Comparison of ENCODE assay signal across 9 cellular contexts in the genomic region with DNA sequence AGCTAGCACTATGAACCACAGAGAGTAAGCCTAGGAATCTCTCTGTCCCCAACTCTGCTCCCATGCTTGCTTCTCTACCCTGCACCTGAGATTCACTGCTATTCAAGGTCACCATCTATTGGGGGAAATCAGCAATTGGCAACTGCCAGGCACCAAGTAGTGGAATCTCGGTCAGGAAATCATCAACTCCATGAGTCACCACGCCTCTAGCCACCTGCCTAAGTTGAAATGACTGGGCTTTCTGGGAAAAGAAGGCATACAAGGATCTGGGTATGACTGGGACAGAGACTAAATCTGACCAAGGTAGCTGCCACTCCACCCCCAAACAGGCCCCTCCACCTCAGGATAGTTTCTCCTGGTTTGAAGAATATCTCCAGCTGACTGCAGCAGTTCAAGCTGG.
DNase-seq lines count a peak whose midpoint lies in the region; ATAC-seq, FAIRE-seq and TF ChIP-seq lines count a peak whose summit lies in the region.
"Had no signal": no experiment of that assay in that cellular context is flagged by ENCODE, and none has a peak within 500 bp of the region (broad histone marks: within the 10 kb centered on the region; RNA-seq: fewer than 3 reads in every experiment).

No MANE protein-coding gene starts in this region.

- no peaks in the 10 kb centered on the region for H3K9me3 ChIP-seq in small intestine (ENCODE audit: control insufficient read depth, low read depth)

- DNase-seq in activated T-cell treated with anti-CD3 and anti-CD28 coated beads, Interleukin-2, amount 50 U/mL, for 48 hours = peak; percentile 75 to 78
- DNase-seq in stimulated activated CD4-positive, alpha-beta T cell treated with anti-CD3 and anti-CD28 coated beads, Interleukin-4, amount 100 ng/mL, for 24 hours = peak; percentile 65
- DNase-seq in small intestine (no peak), SHP77 treated with DMSO at 0.1 percent for 48 hours (lab: John Stamatoyannopoulos, UW) (no peak), cortex of kidney (lab: John Stamatoyannopoulos, UW) (no peak)

- H3K36me3 ChIP-seq in small intestine (ENCODE audit: control insufficient read depth in 2 of 2, insufficient read depth in 2 of 2, low read length in 2 of 2) = no peaks in the 10 kb centered on the region

- ATAC-seq in GM19043 (IDR thresholded peaks at IDR 0.05; ENCODE audit: low read depth, unreplicated experiment) (peak; percentile 47), HG03039 (IDR thresholded peaks at IDR 0.05; ENCODE audit: unreplicated experiment) (peak; percentile 56), SK-N-SH treated with all-trans-retinoic acid at 6 μM for 48 hours (no peak)

- H3K4me1 ChIP-seq in small intestine (ENCODE audit: control insufficient read depth in 2 of 2, insufficient read depth in 1 of 2, low read depth in 1 of 2, low read length in 1 of 2) = no peaks in the 10 kb centered on the region

- no peak overlapping the region for H3K27ac ChIP-seq in small intestine (ENCODE audit: low read depth in 1 of 2, low read length in 1 of 2)

- H3K27me3 ChIP-seq in small intestine (ENCODE audit: control insufficient read depth in 2 of 2, insufficient read depth in 2 of 2, low read length in 2 of 2) = no peaks in the 10 kb centered on the region

- 60 to 74% (median 66%) methylated on average over 2 of the region's 2 CpGs for WGBS in small intestine, 3 donors

- no peak overlapping the region for H3K4me3 ChIP-seq in small intestine (ENCODE audit: low read depth in 1 of 2, low read length in 2 of 2)

- FAIRE-seq in small intestine (lab: Jason Lieb, UNC) = no peak
- FAIRE-seq: TTC549 had no signal

TF ChIP-seq in SK-N-SH treated with all-trans-retinoic acid at 6 μM for 48 hours, 23 proteins besides CTCF, POLR2A, EP300 and RAD21:
- TF ChIP-seq GLIS3 (CRISPR knock-in tag; IDR thresholded peaks at IDR 0.05) (no peak), TOX (CRISPR knock-in tag; IDR thresholded peaks at IDR 0.05; ENCODE audit: borderline replicate concordance) (no peak), TCF4 (CRISPR knock-in tag; IDR thresholded peaks at IDR 0.05; ENCODE audit: borderline replicate concordance) (no peak), ISL1 (CRISPR knock-in tag; IDR thresholded peaks at IDR 0.05) (no peak), ESRRG (CRISPR knock-in tag; IDR thresholded peaks at IDR 0.05) (no peak), PPARA (CRISPR knock-in tag; IDR thresholded peaks at IDR 0.05; ENCODE audit: borderline replicate concordance) (no peak), ZFP30 (CRISPR knock-in tag; IDR thresholded peaks at IDR 0.05) (no peak), ARNTL (CRISPR knock-in tag; IDR thresholded peaks at IDR 0.05; ENCODE audit: borderline replicate concordance, low read depth) (no peak), OSR1 (CRISPR knock-in tag; IDR thresholded peaks at IDR 0.05) (no peak), RARB (CRISPR knock-in tag; IDR thresholded peaks at IDR 0.05) (no peak), BACH2 (CRISPR knock-in tag; IDR thresholded peaks at IDR 0.05; ENCODE audit: borderline replicate concordance) (no peak), CSDC2 (CRISPR knock-in tag; IDR thresholded peaks at IDR 0.05) (no peak), ZNF70 (CRISPR knock-in tag; IDR thresholded peaks at IDR 0.05) (no peak)
- TF ChIP-seq, protein P1, sequence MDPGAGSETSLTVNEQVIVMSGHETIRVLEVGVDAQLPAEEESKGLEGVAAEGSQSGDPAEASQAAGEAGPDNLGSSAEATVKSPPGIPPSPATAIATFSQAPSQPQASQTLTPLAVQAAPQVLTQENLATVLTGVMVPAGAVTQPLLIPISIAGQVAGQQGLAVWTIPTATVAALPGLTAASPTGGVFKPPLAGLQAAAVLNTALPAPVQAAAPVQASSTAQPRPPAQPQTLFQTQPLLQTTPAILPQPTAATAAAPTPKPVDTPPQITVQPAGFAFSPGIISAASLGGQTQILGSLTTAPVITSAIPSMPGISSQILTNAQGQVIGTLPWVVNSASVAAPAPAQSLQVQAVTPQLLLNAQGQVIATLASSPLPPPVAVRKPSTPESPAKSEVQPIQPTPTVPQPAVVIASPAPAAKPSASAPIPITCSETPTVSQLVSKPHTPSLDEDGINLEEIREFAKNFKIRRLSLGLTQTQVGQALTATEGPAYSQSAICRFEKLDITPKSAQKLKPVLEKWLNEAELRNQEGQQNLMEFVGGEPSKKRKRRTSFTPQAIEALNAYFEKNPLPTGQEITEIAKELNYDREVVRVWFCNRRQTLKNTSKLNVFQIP (CRISPR knock-in tag; IDR thresholded peaks at IDR 0.05; ENCODE audit: borderline replicate concordance, low read depth) = no peak
- TF ChIP-seq, protein P2, sequence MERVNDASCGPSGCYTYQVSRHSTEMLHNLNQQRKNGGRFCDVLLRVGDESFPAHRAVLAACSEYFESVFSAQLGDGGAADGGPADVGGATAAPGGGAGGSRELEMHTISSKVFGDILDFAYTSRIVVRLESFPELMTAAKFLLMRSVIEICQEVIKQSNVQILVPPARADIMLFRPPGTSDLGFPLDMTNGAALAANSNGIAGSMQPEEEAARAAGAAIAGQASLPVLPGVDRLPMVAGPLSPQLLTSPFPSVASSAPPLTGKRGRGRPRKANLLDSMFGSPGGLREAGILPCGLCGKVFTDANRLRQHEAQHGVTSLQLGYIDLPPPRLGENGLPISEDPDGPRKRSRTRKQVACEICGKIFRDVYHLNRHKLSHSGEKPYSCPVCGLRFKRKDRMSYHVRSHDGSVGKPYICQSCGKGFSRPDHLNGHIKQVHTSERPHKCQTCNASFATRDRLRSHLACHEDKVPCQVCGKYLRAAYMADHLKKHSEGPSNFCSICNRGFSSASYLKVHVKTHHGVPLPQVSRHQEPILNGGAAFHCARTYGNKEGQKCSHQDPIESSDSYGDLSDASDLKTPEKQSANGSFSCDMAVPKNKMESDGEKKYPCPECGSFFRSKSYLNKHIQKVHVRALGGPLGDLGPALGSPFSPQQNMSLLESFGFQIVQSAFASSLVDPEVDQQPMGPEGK (CRISPR knock-in tag; IDR thresholded peaks at IDR 0.05; ENCODE audit: borderline replicate concordance) = no peak
- TF ChIP-seq, protein P3, sequence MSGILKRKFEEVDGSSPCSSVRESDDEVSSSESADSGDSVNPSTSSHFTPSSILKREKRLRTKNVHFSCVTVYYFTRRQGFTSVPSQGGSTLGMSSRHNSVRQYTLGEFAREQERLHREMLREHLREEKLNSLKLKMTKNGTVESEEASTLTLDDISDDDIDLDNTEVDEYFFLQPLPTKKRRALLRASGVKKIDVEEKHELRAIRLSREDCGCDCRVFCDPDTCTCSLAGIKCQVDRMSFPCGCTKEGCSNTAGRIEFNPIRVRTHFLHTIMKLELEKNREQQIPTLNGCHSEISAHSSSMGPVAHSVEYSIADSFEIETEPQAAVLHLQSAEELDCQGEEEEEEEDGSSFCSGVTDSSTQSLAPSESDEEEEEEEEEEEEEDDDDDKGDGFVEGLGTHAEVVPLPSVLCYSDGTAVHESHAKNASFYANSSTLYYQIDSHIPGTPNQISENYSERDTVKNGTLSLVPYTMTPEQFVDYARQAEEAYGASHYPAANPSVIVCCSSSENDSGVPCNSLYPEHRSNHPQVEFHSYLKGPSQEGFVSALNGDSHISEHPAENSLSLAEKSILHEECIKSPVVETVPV (CRISPR knock-in tag; IDR thresholded peaks at IDR 0.05) = no peak
TF ChIP-seq in SK-N-SH treated with all-trans-retinoic acid at 6 μM for 48 hours: peak in this region for 0.

Comparison
In these comparisons a context has a peak if more than half of its experiments do, and no peak if none do; other contexts are left out.
1. DNase-seq: peak in activated T-cell treated with anti-CD3 and anti-CD28 coated beads, Interleukin-2, amount 50 U/mL, for 48 hours (2 of 2) and stimulated activated CD4-positive, alpha-beta T cell treated with anti-CD3 and anti-CD28 coated beads, Interleukin-4, amount 100 ng/mL, for 24 hours (single experiment); none in small intestine (single experiment), SHP77 treated with DMSO at 0.1 percent for 48 hours (single experiment) and cortex of kidney (single experiment).